14 cellular contexts compared by ENCODE assay signal in the genomic region with DNA sequence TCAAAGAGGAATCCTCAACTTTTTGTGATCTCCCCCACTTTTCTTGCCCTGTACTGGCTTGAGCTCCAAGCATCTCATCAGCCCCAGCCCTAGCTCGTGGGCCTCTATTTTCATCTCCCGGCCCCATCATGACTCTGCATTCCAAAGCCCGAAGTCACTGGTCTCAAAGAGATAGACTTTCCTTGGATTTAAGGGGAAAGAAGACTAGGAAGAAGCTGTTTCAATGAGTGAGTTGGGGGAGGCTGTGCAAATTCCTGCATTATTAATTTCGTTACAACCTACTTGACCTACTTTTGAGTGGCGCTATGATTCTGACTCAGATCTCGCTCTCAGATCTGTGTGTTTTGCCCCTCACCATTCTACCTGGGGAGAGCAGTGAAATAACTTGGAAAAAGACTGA.
DNase-seq lines count a peak whose midpoint lies in the region; ATAC-seq and TF ChIP-seq lines count a peak whose summit lies in the region.
"Had no signal": no experiment of that assay in that cellular context is flagged by ENCODE, and none has a peak within 500 bp of the region (broad histone marks: within the 10 kb centered on the region; RNA-seq: fewer than 3 reads in every experiment).

No MANE protein-coding gene starts in this region.

- H3K27ac Mint-ChIP-seq in GM23338, result 0 out of 2 replicates have a peak overlapping the region, but pooled peaks have one; percentile 8

- H3F3A ChIP-seq in GM23338 (replicated peaks; ENCODE audit: low read depth), result no peaks in the 10 kb centered on the region

- no peak overlapping the region for H3K4me2 ChIP-seq in GM23338

- peak overlapping the region; percentile 60; the same call in 1 of the 2 replicates for H2AFZ ChIP-seq in GM23338

- no peak overlapping the region for H3K4me3 ChIP-seq in GM23338
- H3K4me3 ChIP-seq in adipocyte (ENCODE audit: low read length), result peak overlapping the region; percentile 2
- no peak overlapping the region for H3K4me3 ChIP-seq in stomach
- H3K4me3 ChIP-seq: cardiac muscle cell, upper lobe of left lung had no signal

- no peaks in the 10 kb centered on the region for H3K36me3 ChIP-seq in GM23338 (ENCODE audit: insufficient read depth)
- no peaks in the 10 kb centered on the region for H3K36me3 ChIP-seq in adipocyte (ENCODE audit: control insufficient read depth, insufficient read depth, low read length, severe bottlenecking)
- H3K36me3 ChIP-seq in stomach, result no peaks in the 10 kb centered on the region
- H3K36me3 ChIP-seq: cardiac muscle cell, upper lobe of left lung had no signal

- no peaks in the 10 kb centered on the region for H3K36me3 Mint-ChIP-seq in GM23338 (ENCODE audit: low read depth)

- H3K9me3 Mint-ChIP-seq in GM23338, result no peaks in the 10 kb centered on the region

- H3K4me1 ChIP-seq in GM23338 (ENCODE audit: insufficient read depth) (peaks cover 24% of the 10 kb centered on the region), adipocyte (ENCODE audit: control insufficient read depth, insufficient read depth, low read length) (peaks cover 62% of the 10 kb centered on the region), stomach (peaks cover 0 to 49% (median 19%) of the 10 kb centered on the region in 4 donors)

- H3K27me3 ChIP-seq in GM23338 (ENCODE audit: insufficient read depth), result no peaks in the 10 kb centered on the region
- no peaks in the 10 kb centered on the region for H3K27me3 ChIP-seq in adipocyte (replicated peaks; ENCODE audit: control insufficient read depth, insufficient read depth, low read length)
- no peaks in the 10 kb centered on the region for H3K27me3 ChIP-seq in stomach
- H3K27me3 ChIP-seq: cardiac muscle cell, upper lobe of left lung had no signal

- H3K9me2 ChIP-seq in GM23338 (ENCODE audit: insufficient read depth), result no peaks in the 10 kb centered on the region; the same call in 1 of the 2 replicates

- H3K27ac ChIP-seq in GM23338 (ENCODE audit: low read depth), result no peak overlapping the region
- peak overlapping the region in 3 of 5 donors; percentile 56 to 76 (median 61) for H3K27ac ChIP-seq in stomach
- H3K27ac ChIP-seq: cardiac muscle cell, RWPE1, upper lobe of left lung had no signal

- no peak overlapping the region for H3K4me3 Mint-ChIP-seq in GM23338

- no peaks in the 10 kb centered on the region for H3K27me3 Mint-ChIP-seq in GM23338 (ENCODE audit: insufficient read depth, low read depth, poor library complexity)

- peak overlapping the region; percentile 60 for H3K9ac ChIP-seq in adipocyte (ENCODE audit: low read length)

- H3K4me1 Mint-ChIP-seq in GM23338, result peaks cover 12% of the 10 kb centered on the region

- H3K9me3 ChIP-seq in adipocyte (ENCODE audit: control insufficient read depth, low read length), result no peaks in the 10 kb centered on the region
- H3K9me3 ChIP-seq in stomach, result no peaks in the 10 kb centered on the region
- H3K9me3 ChIP-seq: upper lobe of left lung had no signal

- DNase-seq in GM23338 (ENCODE audit: low spot score) (peak; percentile 28), adipocyte (ENCODE audit: low read depth) (peak; percentile 71), hepatic stellate cell (ENCODE audit: low spot score) (peak; percentile 55), stomach (no peak), NCI-H1417 treated with DMSO at 0.1 percent for 48 hours (lab: John Stamatoyannopoulos, UW) (no peak), activated gamma-delta T cell treated with Interleukin-2 at 50 U/mL for 16 hours (no peak)
- DNase-seq in stimulated activated CD4-positive, alpha-beta T cell treated with anti-CD3 and anti-CD28 coated beads, Interleukin-1b, Interleukin-23, amount 100 ng/mL, for 48 hours, result no peak
- DNase-seq: activated T-cell treated with anti-CD3 and anti-CD28 coated beads for 4 hours, Kasumi-1, left colon, upper lobe of left lung had no signal

- no peaks in the 10 kb centered on the region for H3K79me2 ChIP-seq in GM23338 (replicated peaks; ENCODE audit: insufficient read depth)

- ATAC-seq in GM23338 (peak; percentile 41), GM18867 (IDR thresholded peaks at IDR 0.05; ENCODE audit: unreplicated experiment) (no peak)
- ATAC-seq: left colon had no signal

- H4K20me1 ChIP-seq in GM23338 (replicated peaks; ENCODE audit: insufficient read depth), result no peaks in the 10 kb centered on the region

- 69 to 87% (median 80%) methylated on average over 6 of the region's 6 CpGs for WGBS in stomach, 5 donors

- TF ChIP-seq CTCF in GM23338 (conservative IDR thresholded peaks at IDR 0.05; ENCODE audit: low read depth in 2 of 2) (no peak), stomach (IDR thresholded peaks at IDR 0.05) (no peak)

- intact Hi-C loops in stomach (cut with DNase I; ENCODE audit: low total_unique reads), result no loop called here

- no peak for TF ChIP-seq POLR2A in stomach (IDR thresholded peaks at IDR 0.05)

- TF ChIP-seq EP300 in stomach (IDR thresholded peaks at IDR 0.05), result no peak

TF ChIP-seq in GM23338, 12 proteins besides CTCF, POLR2A, EP300 and RAD21:
- TF ChIP-seq NANOG (IDR thresholded peaks at IDR 0.05; ENCODE audit: borderline replicate concordance) (no peak), ZNF462 (CRISPR knock-in tag; IDR thresholded peaks at IDR 0.05) (0 out of 2 replicates have a peak, but pooled peaks have one; percentile 31)

Comparison
In these comparisons a context has a peak if more than half of its experiments do, and no peak if none do; other contexts are left out.
1. DNase-seq: peak in GM23338 (single experiment), adipocyte (single experiment) and hepatic stellate cell (single experiment); none in stomach (single experiment), NCI-H1417 treated with DMSO at 0.1 percent for 48 hours (single experiment), activated gamma-delta T cell treated with Interleukin-2 at 50 U/mL for 16 hours (single experiment) and stimulated activated CD4-positive, alpha-beta T cell treated with anti-CD3 and anti-CD28 coated beads, Interleukin-1b, Interleukin-23, amount 100 ng/mL, for 48 hours (single experiment).